ENCODE assay signal across 24 cellular contexts in the genomic region with DNA sequence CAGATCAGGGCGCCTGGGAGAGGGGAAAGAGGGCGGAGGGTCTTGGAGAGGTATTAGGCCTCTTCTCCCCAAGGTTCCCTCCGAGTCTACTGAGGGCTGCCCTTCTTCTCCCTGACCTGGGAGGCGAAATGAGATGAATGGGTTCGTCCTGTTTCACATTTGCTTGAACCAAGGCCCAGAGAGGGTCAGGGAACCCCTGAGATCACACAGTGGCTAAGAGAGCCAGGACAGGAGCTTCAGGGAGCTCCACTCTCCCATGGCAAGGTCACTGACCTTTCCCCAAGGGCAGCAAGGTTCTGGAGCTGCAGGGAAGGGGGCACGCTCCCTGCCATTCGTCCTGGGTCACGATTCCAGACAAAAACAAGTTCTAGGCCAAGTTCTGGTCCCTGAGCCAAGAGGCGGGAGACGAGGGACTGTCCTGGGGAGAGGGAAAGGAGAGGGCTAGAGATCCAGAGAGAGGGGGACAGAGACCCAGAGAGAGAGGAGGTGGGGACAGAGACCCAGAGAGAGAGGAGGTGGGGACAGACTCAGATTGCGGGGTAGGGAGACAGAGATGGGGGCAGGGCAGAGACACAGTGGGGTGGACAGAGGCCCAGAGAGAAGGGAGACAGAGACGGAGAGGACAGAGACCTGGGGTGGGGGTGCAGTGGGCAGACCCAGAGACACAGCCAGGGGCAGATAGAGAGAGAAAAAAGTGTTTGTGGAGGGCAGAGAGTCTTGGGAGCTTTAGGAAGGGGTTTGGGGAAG. TPM values are rescaled to one million over a fixed set of nuclear protein-coding genes. Genes with fewer than 3 reads are reported as not detected.
DNase-seq lines count a peak whose midpoint lies in the region; ATAC-seq, FAIRE-seq and TF ChIP-seq lines count a peak whose summit lies in the region.
"Had no signal": no experiment of that assay in that cellular context is flagged by ENCODE, and none has a peak within 500 bp of the region (broad histone marks: within the 10 kb centered on the region; RNA-seq: fewer than 3 reads in every experiment).

No MANE protein-coding gene starts in this region.

- no peaks in the 10 kb centered on the region for H3K36me3 Mint-ChIP-seq in activated T-cell treated with anti-CD3 and anti-CD28 coated beads, Interleukin-2, amount 50 U/mL, for 72 hours (ENCODE audit: insufficient read depth in 2 of 2)
- H3K36me3 Mint-ChIP-seq in activated T-cell treated with anti-CD3 and anti-CD28 coated beads, Interleukin-2, amount 50 U/mL, for 4 hours (ENCODE audit: insufficient read depth), result peaks cover 3% of the 10 kb centered on the region
- H3K36me3 Mint-ChIP-seq in T-helper 17 cell (ENCODE audit: low read depth) (peaks cover 5% of the 10 kb centered on the region), Caco-2 (ENCODE audit: insufficient read depth, unreplicated experiment) (peaks cover 12% of the 10 kb centered on the region)

- TF ChIP-seq POLR2A in HepG2 (IDR thresholded peaks at IDR 0.05; ENCODE audit: insufficient read depth in 1 of 2, low read depth in 2 of 2, low read length in 2 of 2) (no peak), H54 (IDR thresholded peaks at IDR 0.05; ENCODE audit: low read depth, low read length) (no peak)

- H4K20me1 ChIP-seq in HepG2 (ENCODE audit: insufficient read depth, low read length), result no peaks in the 10 kb centered on the region

- H3K9me3 ChIP-seq in T-helper 17 cell (ENCODE audit: control insufficient read depth, low read length, poor library complexity, severe bottlenecking), result no peaks in the 10 kb centered on the region
- no peaks in the 10 kb centered on the region for H3K9me3 ChIP-seq in HepG2 (ENCODE audit: low read length)
- H3K9me3 ChIP-seq in Caco-2, result no peaks in the 10 kb centered on the region
- H3K9me3 ChIP-seq: ascending aorta, MG63, right atrium auricular region, tibial nerve had no signal

- TF ChIP-seq CTCF in HepG2 (CRISPR knock-in tag; IDR thresholded peaks at IDR 0.05) (no peak), Caco-2 (IDR thresholded peaks at IDR 0.05; ENCODE audit: insufficient read depth in 1 of 2, low read depth in 1 of 2, low read length in 1 of 2, severe bottlenecking in 1 of 2, unreplicated experiment in 1 of 2) (no peak)

- POLR2A ChIA-PET in HepG2 (lab: Yijun Ruan, JAX) (no interaction called here), Caco-2 (lab: Charles Lee) (no interaction called here)

- DNase-seq in activated T-cell treated with anti-CD3 and anti-CD28 coated beads, Interleukin-2, amount 50 U/mL, for 72 hours, result no peak
- DNase-seq in activated T-cell treated with anti-CD3 and anti-CD28 coated beads, Interleukin-2, amount 50 U/mL, for 4 hours, result no peak
- DNase-seq in T-helper 17 cell (no peak), HepG2 (ENCODE audit: low spot score) (no peak), posterior vena cava (ENCODE audit: low spot score) (peak; percentile 66), Caco-2 (no peak), H54 (ENCODE audit: insufficient read length, low spot score) (no peak)
- DNase-seq: activated CD4-positive, alpha-beta T cell treated with anti-CD3 and anti-CD28 coated beads, Interleukin-2, amount 50 U/mL, for 4 hours; COR-L47; dermis blood vessel endothelial cell; GM23248; MG63; NCI-H1694 treated with DMSO at 0.1 percent for 48 hours had no signal

- H3K79me2 ChIP-seq in HepG2 (ENCODE audit: insufficient read depth, low read length), result no peaks in the 10 kb centered on the region

- H3K27me3 ChIP-seq in HepG2 (ENCODE audit: control insufficient read depth in 1 of 2, insufficient read depth in 2 of 2, low read length in 2 of 2) (no peaks in the 10 kb centered on the region; a peak in 2 of 5 replicates), Caco-2 (replicated peaks; ENCODE audit: control insufficient read depth, insufficient read depth, low read length) (no peaks in the 10 kb centered on the region)
- H3K27me3 ChIP-seq: ascending aorta, MG63, right atrium auricular region, tibial nerve had no signal

- BruUV-seq in HepG2 (replicated peaks; lab: Mats Ljungman, UMichigan), result TSS peak; percentile 69
- no TSS peak for BruUV-seq in Caco-2 (replicated peaks; lab: Mats Ljungman, UMichigan)

- peak overlapping the region; percentile 76 for H3K9ac ChIP-seq in HepG2 (ENCODE audit: insufficient read depth, low read depth, low read length)
- H3K9ac ChIP-seq: GM23248 had no signal

- peak overlapping the region; percentile 71 for H3K4me2 ChIP-seq in HepG2 (ENCODE audit: low read depth, low read length)

- no peaks in the 10 kb centered on the region for H3K9me3 Mint-ChIP-seq in activated T-cell treated with anti-CD3 and anti-CD28 coated beads, Interleukin-2, amount 50 U/mL, for 72 hours
- H3K9me3 Mint-ChIP-seq in activated T-cell treated with anti-CD3 and anti-CD28 coated beads, Interleukin-2, amount 50 U/mL, for 4 hours, result no peaks in the 10 kb centered on the region
- no peaks in the 10 kb centered on the region for H3K9me3 Mint-ChIP-seq in Caco-2 (ENCODE audit: unreplicated experiment)
- H3K9me3 Mint-ChIP-seq: activated T-helper 17 cell treated with anti-CD3 and anti-CD28 coated beads, Interleukin-2, amount 50 U/mL, for 72 hours had no signal

- peaks cover 16% of the 10 kb centered on the region for H3K4me1 Mint-ChIP-seq in activated T-cell treated with anti-CD3 and anti-CD28 coated beads, Interleukin-2, amount 50 U/mL, for 72 hours (ENCODE audit: low read depth)
- peaks cover 8% of the 10 kb centered on the region for H3K4me1 Mint-ChIP-seq in activated T-cell treated with anti-CD3 and anti-CD28 coated beads, Interleukin-2, amount 50 U/mL, for 4 hours (ENCODE audit: low read depth)
- H3K4me1 Mint-ChIP-seq in T-helper 17 cell (peaks cover 20% of the 10 kb centered on the region), Caco-2 (ENCODE audit: low read depth, unreplicated experiment) (peaks cover 7% of the 10 kb centered on the region)

- H3K4me1 ChIP-seq in HepG2 (ENCODE audit: insufficient read depth, low read length) (peaks cover 29% of the 10 kb centered on the region), Caco-2 (peaks cover 4% of the 10 kb centered on the region; the same call in 1 of the 2 replicates)

- H3K4me3 ChIP-seq in HepG2 (replicated peaks in 1 of 3; ENCODE audit: insufficient read depth in 1 of 3, low read depth in 2 of 3, low read length in 3 of 3), result peak overlapping the region; percentile 54 to 71 (median 58); a peak in 5 of 6 replicates
- H3K4me3 ChIP-seq in Caco-2 (ENCODE audit: low read depth, low read length), result no peak overlapping the region
- H3K4me3 ChIP-seq: ascending aorta, GM23248, MG63, right atrium auricular region, tibial nerve had no signal

- H3K27me3 Mint-ChIP-seq in activated T-cell treated with anti-CD3 and anti-CD28 coated beads, Interleukin-2, amount 50 U/mL, for 72 hours (ENCODE audit: low read depth), result peaks cover 18% of the 10 kb centered on the region
- H3K27me3 Mint-ChIP-seq in activated T-cell treated with anti-CD3 and anti-CD28 coated beads, Interleukin-2, amount 50 U/mL, for 4 hours (ENCODE audit: low read depth), result peaks cover 10% of the 10 kb centered on the region
- H3K27me3 Mint-ChIP-seq in T-helper 17 cell (no peaks in the 10 kb centered on the region), Caco-2 (ENCODE audit: insufficient read depth, unreplicated experiment) (no peaks in the 10 kb centered on the region)
- H3K27me3 Mint-ChIP-seq: activated T-helper 17 cell treated with anti-CD3 and anti-CD28 coated beads, Interleukin-2, amount 50 U/mL, for 72 hours had no signal

- CTCF ChIA-PET in HepG2 (lab: Yijun Ruan, JAX; ENCODE audit: low intra/inter-chr PET ratio, low total read pairs) (no interaction called here), Caco-2 (lab: Charles Lee) (no interaction called here)

- no peak for ATAC-seq in activated T-cell treated with anti-CD3 and anti-CD28 coated beads, Interleukin-2, amount 50 U/mL, for 72 hours (replicated peaks in 1 of 2)
- ATAC-seq in activated T-cell treated with anti-CD3 and anti-CD28 coated beads, Interleukin-2, amount 50 U/mL, for 4 hours, result no peak
- ATAC-seq in T-helper 17 cell (no peak), HepG2 (peak; percentile 4; the same call in 2 of the 3 replicates), HG03135 (IDR thresholded peaks at IDR 0.05; ENCODE audit: unreplicated experiment) (no peak)
- ATAC-seq: activated T-helper 17 cell treated with anti-CD3 and anti-CD28 coated beads, Interleukin-2, amount 50 U/mL, for 72 hours had no signal

- H3K27ac Mint-ChIP-seq in activated T-cell treated with anti-CD3 and anti-CD28 coated beads, Interleukin-2, amount 50 U/mL, for 72 hours, result peak overlapping the region; percentile 52
- H3K27ac Mint-ChIP-seq in T-helper 17 cell (peak overlapping the region; percentile 27), Caco-2 (ENCODE audit: unreplicated experiment) (no peak overlapping the region)
- H3K27ac Mint-ChIP-seq: activated T-helper 17 cell treated with anti-CD3 and anti-CD28 coated beads, Interleukin-2, amount 50 U/mL, for 72 hours had no signal

- peak overlapping the region; percentile 44 for H3K27ac ChIP-seq in HepG2 (ENCODE audit: extremely low read length, insufficient read depth, low read length)
- H3K27ac ChIP-seq: ascending aorta, GM23248, right atrium auricular region, tibial nerve had no signal

- H3K4me3 Mint-ChIP-seq in activated T-cell treated with anti-CD3 and anti-CD28 coated beads, Interleukin-2, amount 50 U/mL, for 72 hours, result no peak overlapping the region
- H3K4me3 Mint-ChIP-seq in activated T-cell treated with anti-CD3 and anti-CD28 coated beads, Interleukin-2, amount 50 U/mL, for 4 hours, result no peak overlapping the region
- H3K4me3 Mint-ChIP-seq in T-helper 17 cell, result no peak overlapping the region
- no peak overlapping the region for H3K4me3 Mint-ChIP-seq in Caco-2 (ENCODE audit: unreplicated experiment)
- H3K4me3 Mint-ChIP-seq: activated T-helper 17 cell treated with anti-CD3 and anti-CD28 coated beads, Interleukin-2, amount 50 U/mL, for 72 hours had no signal

- intact Hi-C loops in HepG2 (cut with micrococcal nuclease; ENCODE audit: unreplicated experiment), result no loop called here
- intact Hi-C loops in posterior vena cava (cut with DNase I), result no loop called here
- intact Hi-C loops in Caco-2 (cut with micrococcal nuclease; ENCODE audit: unreplicated experiment), result no loop called here

- WGBS in HepG2 (ENCODE audit: low lambda C conversion rate), result 20% methylated on average over 10 of the region's 12 CpGs

- FAIRE-seq in HepG2 (lab: Jason Lieb, UNC), result no peak
- no peak for FAIRE-seq in H54 (lab: Jason Lieb, UNC)
- FAIRE-seq: GM12891, HTR-8/SVneo, keratinocyte had no signal

- H3K36me3 ChIP-seq in HepG2 (replicated peaks in 1 of 2; ENCODE audit: control insufficient read depth in 1 of 2, insufficient read depth in 2 of 2, low read length in 2 of 2), result no peaks in the 10 kb centered on the region
- no peaks in the 10 kb centered on the region for H3K36me3 ChIP-seq in Caco-2 (ENCODE audit: control insufficient read depth, insufficient read depth, low read length)
- H3K36me3 ChIP-seq: ascending aorta, MG63, right atrium auricular region had no signal

- in situ Hi-C loops in HepG2 (cut with HindIII; ENCODE audit: extremely low pct_ligation_motif_present, low pct_unique_long_range_greater_than_20kb), result no loop called here

- TF ChIP-seq EP300 in HepG2 (IDR thresholded peaks at IDR 0.05; ENCODE audit: low read depth in 2 of 2, low read length in 2 of 2) (no peak), HepG2 (CRISPR knock-in tag; IDR thresholded peaks at IDR 0.05; ENCODE audit: borderline replicate concordance) (no peak)

- H2AFZ ChIP-seq in HepG2 (ENCODE audit: low read length), result no peak overlapping the region
- H2AFZ ChIP-seq: GM23248 had no signal

- TF ChIP-seq RAD21 in HepG2 (CRISPR knock-in tag; IDR thresholded peaks at IDR 0.05), result no peak

RNA-seq across cellular contexts. Expression of a gene that starts 0.5 kb away (rescaled TPM):
- not detected for total RNA-seq in activated T-cell treated with anti-CD3 and anti-CD28 coated beads, Interleukin-2, amount 50 U/mL, for 72 hours
- not detected for total RNA-seq in activated T-cell treated with anti-CD3 and anti-CD28 coated beads, Interleukin-2, amount 50 U/mL, for 4 hours
- total RNA-seq in T-helper 17 cell (not detected), HepG2 (2016; rRNA removed; fragmentation: Illumina TruSeq; extraction: Trizol) (1.1 and 2.2 TPM in 2 replicates), posterior vena cava (not detected), Caco-2 (2022) (not detected in 2 replicates)
- 1.4 and 2.5 TPM in 2 replicates for total RNA-seq in HepG2 (2016; cell fraction: cytosol; rRNA removed; fragmentation: Illumina TruSeq; extraction: Trizol; ENCODE audit: low read depth)
- 1.4 and 2.5 TPM in 2 replicates for total RNA-seq in HepG2 (2016; cell fraction: insoluble cytoplasmic fraction; rRNA removed; fragmentation: Illumina TruSeq; extraction: Trizol)
- 1.4 and 1.7 TPM in 2 replicates for total RNA-seq in HepG2 (2016; cell fraction: membrane; rRNA removed; fragmentation: Illumina TruSeq; extraction: Trizol)
- 1.7 and 2.8 TPM in 2 replicates for total RNA-seq in HepG2 (2016; cell fraction: nucleus; rRNA removed; fragmentation: Illumina TruSeq; extraction: Trizol)
- polyA plus RNA-seq in HepG2 (2011; rRNA removed), result 3.3 and 4.0 TPM in 2 replicates
- 2.0 and 2.9 TPM in 2 replicates for polyA plus RNA-seq in HepG2 (2011; cell fraction: cytosol; rRNA removed)
- 18.4 and 19.8 TPM in 2 replicates for polyA plus RNA-seq in HepG2 (2011; cell fraction: nucleus; rRNA removed)
- 4.3 and 4.8 TPM in 2 replicates for polyA plus RNA-seq in HepG2 (2012)
- 2.7 and 3.3 TPM in 2 replicates for polyA plus RNA-seq in HepG2 (2016; cell fraction: cytosol; fragmentation: Illumina TruSeq; extraction: Trizol; ENCODE audit: low read depth)
- 1.4 and 1.8 TPM in 2 replicates for polyA plus RNA-seq in HepG2 (2016; cell fraction: insoluble cytoplasmic fraction; fragmentation: Illumina TruSeq; extraction: Trizol; ENCODE audit: low read depth)
- 2.6 and 2.7 TPM in 2 replicates for polyA plus RNA-seq in HepG2 (2016; cell fraction: membrane; fragmentation: Illumina TruSeq; extraction: Trizol; ENCODE audit: low read depth)
- 1.6 and 6.8 TPM in 2 replicates for polyA plus RNA-seq in HepG2 (2016; cell fraction: nucleus; fragmentation: Illumina TruSeq; extraction: Trizol; ENCODE audit: insufficient read depth, low read depth)
- polyA minus RNA-seq in HepG2 (2011; rRNA and poly(A)+ RNA removed; ENCODE audit: low replicate concordance), result 1.3 TPM in 1 of 2 replicates, not detected in the other
- polyA minus RNA-seq in HepG2 (2011; cell fraction: cytosol; rRNA and poly(A)+ RNA removed), result 0.79 and 2.3 TPM in 2 replicates
- polyA minus RNA-seq in HepG2 (2011; cell fraction: nucleus; rRNA and poly(A)+ RNA removed), result 0.64 and 2.4 TPM in 2 replicates
- total RNA-seq: activated T-helper 17 cell treated with anti-CD3 and anti-CD28 coated beads, Interleukin-2, amount 50 U/mL, for 72 hours; ascending aorta; dermis blood vessel endothelial cell; fibroblast of lung; G401; GM23248; NCI-H460; right atrium auricular region; tibial nerve had no signal
- polyA plus RNA-seq: fibroblast of lung, GM23248, keratinocyte had no signal

RNA-seq across cellular contexts. Expression of a gene that starts 2.2 kb away (rescaled TPM):
- 10 to 100 TPM; 27.6 to 34.0 TPM for total RNA-seq in activated T-cell treated with anti-CD3 and anti-CD28 coated beads, Interleukin-2, amount 50 U/mL, for 72 hours
- 10 to 100 TPM; 51.7 to 59.4 (median 55.6) TPM for total RNA-seq in activated T-cell treated with anti-CD3 and anti-CD28 coated beads, Interleukin-2, amount 50 U/mL, for 4 hours
- total RNA-seq in T-helper 17 cell, result 10 to 100 TPM; 14.9 to 18.0 TPM
- total RNA-seq in HepG2 (2016; rRNA removed; fragmentation: Illumina TruSeq; extraction: Trizol), result 2.0 and 2.3 TPM in 2 replicates
- 2.6 and 3.1 TPM in 2 replicates for total RNA-seq in HepG2 (2016; cell fraction: cytosol; rRNA removed; fragmentation: Illumina TruSeq; extraction: Trizol; ENCODE audit: low read depth)
- total RNA-seq in HepG2 (2016; cell fraction: insoluble cytoplasmic fraction; rRNA removed; fragmentation: Illumina TruSeq; extraction: Trizol), result 3.2 and 3.4 TPM in 2 replicates
- total RNA-seq in HepG2 (2016; cell fraction: membrane; rRNA removed; fragmentation: Illumina TruSeq; extraction: Trizol), result 3.4 and 3.5 TPM in 2 replicates
- total RNA-seq in HepG2 (2016; cell fraction: nucleus; rRNA removed; fragmentation: Illumina TruSeq; extraction: Trizol), result 0.56 and 1.7 TPM in 2 replicates
- 4.1 and 5.2 TPM in 2 replicates for polyA plus RNA-seq in HepG2 (2011; rRNA removed)
- polyA plus RNA-seq in HepG2 (2011; cell fraction: cytosol; rRNA removed), result 4.6 and 10.0 TPM in 2 replicates
- 6.9 and 8.9 TPM in 2 replicates for polyA plus RNA-seq in HepG2 (2011; cell fraction: nucleus; rRNA removed)
- 1.6 and 3.0 TPM in 2 replicates for polyA plus RNA-seq in HepG2 (2012)
- 3.7 and 4.0 TPM in 2 replicates for polyA plus RNA-seq in HepG2 (2016; cell fraction: cytosol; fragmentation: Illumina TruSeq; extraction: Trizol; ENCODE audit: low read depth)
- polyA plus RNA-seq in HepG2 (2016; cell fraction: insoluble cytoplasmic fraction; fragmentation: Illumina TruSeq; extraction: Trizol; ENCODE audit: low read depth), result 2.9 and 3.0 TPM in 2 replicates
- 4.1 and 4.4 TPM in 2 replicates for polyA plus RNA-seq in HepG2 (2016; cell fraction: membrane; fragmentation: Illumina TruSeq; extraction: Trizol; ENCODE audit: low read depth)
- polyA plus RNA-seq in HepG2 (2016; cell fraction: nucleus; fragmentation: Illumina TruSeq; extraction: Trizol; ENCODE audit: insufficient read depth, low read depth), result 2.7 and 4.3 TPM in 2 replicates
- polyA minus RNA-seq in HepG2 (2011; rRNA and poly(A)+ RNA removed; ENCODE audit: low replicate concordance), result 2.9 and 4.4 TPM in 2 replicates
- polyA minus RNA-seq in HepG2 (2011; cell fraction: cytosol; rRNA and poly(A)+ RNA removed), result 2.6 TPM in 1 of 2 replicates, not detected in the other
- 1.9 and 2.2 TPM in 2 replicates for polyA minus RNA-seq in HepG2 (2011; cell fraction: nucleus; rRNA and poly(A)+ RNA removed)
- total RNA-seq in posterior vena cava, result 10 to 100 TPM; 27.5 to 31.7 TPM
- 27.7 and 27.9 TPM in 2 replicates for total RNA-seq in Caco-2 (2022)

RNA-seq across cellular contexts. Expression of a gene that starts 36.5 kb away (rescaled TPM):
- under 1 TPM in 1 of 2 donors, not detected in 1; 0.76 TPM for total RNA-seq in activated T-cell treated with anti-CD3 and anti-CD28 coated beads, Interleukin-2, amount 50 U/mL, for 72 hours
- under 1 TPM; 0.26 to 0.84 (median 0.66) TPM for total RNA-seq in activated T-cell treated with anti-CD3 and anti-CD28 coated beads, Interleukin-2, amount 50 U/mL, for 4 hours
- total RNA-seq in T-helper 17 cell (under 1 TPM in 1 of 2 donors, not detected in 1; 0.22 TPM), HepG2 (2016; rRNA removed; fragmentation: Illumina TruSeq; extraction: Trizol) (not detected in 2 replicates), posterior vena cava (not detected), Caco-2 (2022) (1.4 and 1.5 TPM in 2 replicates)
- not detected in 2 replicates for total RNA-seq in HepG2 (2016; cell fraction: cytosol; rRNA removed; fragmentation: Illumina TruSeq; extraction: Trizol; ENCODE audit: low read depth)
- total RNA-seq in HepG2 (2016; cell fraction: insoluble cytoplasmic fraction; rRNA removed; fragmentation: Illumina TruSeq; extraction: Trizol), result not detected in 2 replicates
- not detected in 2 replicates for total RNA-seq in HepG2 (2016; cell fraction: membrane; rRNA removed; fragmentation: Illumina TruSeq; extraction: Trizol)
- not detected in 2 replicates for total RNA-seq in HepG2 (2016; cell fraction: nucleus; rRNA removed; fragmentation: Illumina TruSeq; extraction: Trizol)
- not detected in 2 replicates for polyA plus RNA-seq in HepG2 (2011; rRNA removed)
- polyA plus RNA-seq in HepG2 (2011; cell fraction: cytosol; rRNA removed), result not detected in 2 replicates
- polyA plus RNA-seq in HepG2 (2011; cell fraction: nucleus; rRNA removed), result not detected in 2 replicates
- not detected in 2 replicates for polyA plus RNA-seq in HepG2 (2012)
- not detected in 2 replicates for polyA plus RNA-seq in HepG2 (2016; cell fraction: cytosol; fragmentation: Illumina TruSeq; extraction: Trizol; ENCODE audit: low read depth)
- not detected in 2 replicates for polyA plus RNA-seq in HepG2 (2016; cell fraction: insoluble cytoplasmic fraction; fragmentation: Illumina TruSeq; extraction: Trizol; ENCODE audit: low read depth)
- not detected in 2 replicates for polyA plus RNA-seq in HepG2 (2016; cell fraction: membrane; fragmentation: Illumina TruSeq; extraction: Trizol; ENCODE audit: low read depth)
- polyA plus RNA-seq in HepG2 (2016; cell fraction: nucleus; fragmentation: Illumina TruSeq; extraction: Trizol; ENCODE audit: insufficient read depth, low read depth), result not detected in 2 replicates
- polyA minus RNA-seq in HepG2 (2011; rRNA and poly(A)+ RNA removed; ENCODE audit: low replicate concordance), result 5.1 TPM in 1 of 2 replicates, not detected in the other
- polyA minus RNA-seq in HepG2 (2011; cell fraction: cytosol; rRNA and poly(A)+ RNA removed), result not detected in 2 replicates
- not detected in 2 replicates for polyA minus RNA-seq in HepG2 (2011; cell fraction: nucleus; rRNA and poly(A)+ RNA removed)
- total RNA-seq: ascending aorta, GM23248, tibial nerve had no signal

RNA-seq across cellular contexts. Expression of a gene that starts 36.9 kb away (rescaled TPM):
- 10 to 100 TPM; 26.6 to 33.9 TPM for total RNA-seq in activated T-cell treated with anti-CD3 and anti-CD28 coated beads, Interleukin-2, amount 50 U/mL, for 72 hours
- 100 to 1,000 TPM; 111 to 122 (median 117) TPM for total RNA-seq in activated T-cell treated with anti-CD3 and anti-CD28 coated beads, Interleukin-2, amount 50 U/mL, for 4 hours
- total RNA-seq in T-helper 17 cell, result 10 to 100 TPM; 76.6 to 78.5 TPM
- total RNA-seq in HepG2 (2016; rRNA removed; fragmentation: Illumina TruSeq; extraction: Trizol), result not detected in 2 replicates
- not detected in 2 replicates for total RNA-seq in HepG2 (2016; cell fraction: cytosol; rRNA removed; fragmentation: Illumina TruSeq; extraction: Trizol; ENCODE audit: low read depth)
- not detected in 2 replicates for total RNA-seq in HepG2 (2016; cell fraction: insoluble cytoplasmic fraction; rRNA removed; fragmentation: Illumina TruSeq; extraction: Trizol)
- not detected in 2 replicates for total RNA-seq in HepG2 (2016; cell fraction: membrane; rRNA removed; fragmentation: Illumina TruSeq; extraction: Trizol)
- total RNA-seq in HepG2 (2016; cell fraction: nucleus; rRNA removed; fragmentation: Illumina TruSeq; extraction: Trizol), result not detected in 2 replicates
- not detected in 2 replicates for polyA plus RNA-seq in HepG2 (2011; rRNA removed)
- polyA plus RNA-seq in HepG2 (2011; cell fraction: cytosol; rRNA removed), result 0.04 TPM in 1 of 2 replicates, not detected in the other
- polyA plus RNA-seq in HepG2 (2011; cell fraction: nucleus; rRNA removed), result 0.19 TPM in 1 of 2 replicates, not detected in the other
- polyA plus RNA-seq in HepG2 (2012), result not detected in 2 replicates
- polyA plus RNA-seq in HepG2 (2016; cell fraction: cytosol; fragmentation: Illumina TruSeq; extraction: Trizol; ENCODE audit: low read depth), result not detected in 2 replicates
- polyA plus RNA-seq in HepG2 (2016; cell fraction: insoluble cytoplasmic fraction; fragmentation: Illumina TruSeq; extraction: Trizol; ENCODE audit: low read depth), result not detected in 2 replicates
- not detected in 2 replicates for polyA plus RNA-seq in HepG2 (2016; cell fraction: membrane; fragmentation: Illumina TruSeq; extraction: Trizol; ENCODE audit: low read depth)
- polyA plus RNA-seq in HepG2 (2016; cell fraction: nucleus; fragmentation: Illumina TruSeq; extraction: Trizol; ENCODE audit: insufficient read depth, low read depth), result not detected in 2 replicates
- polyA minus RNA-seq in HepG2 (2011; rRNA and poly(A)+ RNA removed; ENCODE audit: low replicate concordance), result 0.06 and 36.3 TPM in 2 replicates
- 0.69 and 2.2 TPM in 2 replicates for polyA minus RNA-seq in HepG2 (2011; cell fraction: cytosol; rRNA and poly(A)+ RNA removed)
- 0.25 and 1.0 TPM in 2 replicates for polyA minus RNA-seq in HepG2 (2011; cell fraction: nucleus; rRNA and poly(A)+ RNA removed)
- total RNA-seq in posterior vena cava, result 10 to 100 TPM; 60.2 to 87.6 TPM
- 42.9 and 46.3 TPM in 2 replicates for total RNA-seq in Caco-2 (2022)

RNA-seq across cellular contexts. Expression of a gene that starts 55.1 kb away (rescaled TPM):
- under 1 TPM in 1 of 2 donors, not detected in 1; 0.58 TPM for total RNA-seq in activated T-cell treated with anti-CD3 and anti-CD28 coated beads, Interleukin-2, amount 50 U/mL, for 72 hours
- total RNA-seq in activated T-cell treated with anti-CD3 and anti-CD28 coated beads, Interleukin-2, amount 50 U/mL, for 4 hours, result not detected
- not detected for total RNA-seq in T-helper 17 cell
- not detected in 2 replicates for total RNA-seq in HepG2 (2016; rRNA removed; fragmentation: Illumina TruSeq; extraction: Trizol)
- not detected in 2 replicates for total RNA-seq in HepG2 (2016; cell fraction: cytosol; rRNA removed; fragmentation: Illumina TruSeq; extraction: Trizol; ENCODE audit: low read depth)
- not detected in 2 replicates for total RNA-seq in HepG2 (2016; cell fraction: insoluble cytoplasmic fraction; rRNA removed; fragmentation: Illumina TruSeq; extraction: Trizol)
- total RNA-seq in HepG2 (2016; cell fraction: membrane; rRNA removed; fragmentation: Illumina TruSeq; extraction: Trizol), result not detected in 2 replicates
- not detected in 2 replicates for total RNA-seq in HepG2 (2016; cell fraction: nucleus; rRNA removed; fragmentation: Illumina TruSeq; extraction: Trizol)
- not detected in 2 replicates for polyA plus RNA-seq in HepG2 (2011; rRNA removed)
- not detected in 2 replicates for polyA plus RNA-seq in HepG2 (2011; cell fraction: cytosol; rRNA removed)
- not detected in 2 replicates for polyA plus RNA-seq in HepG2 (2011; cell fraction: nucleus; rRNA removed)
- polyA plus RNA-seq in HepG2 (2012), result not detected in 2 replicates
- polyA plus RNA-seq in HepG2 (2016; cell fraction: cytosol; fragmentation: Illumina TruSeq; extraction: Trizol; ENCODE audit: low read depth), result not detected in 2 replicates
- not detected in 2 replicates for polyA plus RNA-seq in HepG2 (2016; cell fraction: insoluble cytoplasmic fraction; fragmentation: Illumina TruSeq; extraction: Trizol; ENCODE audit: low read depth)
- polyA plus RNA-seq in HepG2 (2016; cell fraction: membrane; fragmentation: Illumina TruSeq; extraction: Trizol; ENCODE audit: low read depth), result not detected in 2 replicates
- polyA plus RNA-seq in HepG2 (2016; cell fraction: nucleus; fragmentation: Illumina TruSeq; extraction: Trizol; ENCODE audit: insufficient read depth, low read depth), result not detected in 2 replicates
- polyA minus RNA-seq in HepG2 (2011; rRNA and poly(A)+ RNA removed; ENCODE audit: low replicate concordance), result not detected in 2 replicates
- not detected in 2 replicates for polyA minus RNA-seq in HepG2 (2011; cell fraction: cytosol; rRNA and poly(A)+ RNA removed)
- not detected in 2 replicates for polyA minus RNA-seq in HepG2 (2011; cell fraction: nucleus; rRNA and poly(A)+ RNA removed)
- total RNA-seq in posterior vena cava, result 10 to 100 TPM; 10.3 to 14.2 TPM
- total RNA-seq in Caco-2 (2022), result 0.30 and 0.54 TPM in 2 replicates
- total RNA-seq: activated T-helper 17 cell treated with anti-CD3 and anti-CD28 coated beads, Interleukin-2, amount 50 U/mL, for 72 hours; GM23248 had no signal
- polyA plus RNA-seq: GM23248, keratinocyte had no signal
